27 cellular contexts compared by ENCODE assay signal in the genomic region with DNA sequence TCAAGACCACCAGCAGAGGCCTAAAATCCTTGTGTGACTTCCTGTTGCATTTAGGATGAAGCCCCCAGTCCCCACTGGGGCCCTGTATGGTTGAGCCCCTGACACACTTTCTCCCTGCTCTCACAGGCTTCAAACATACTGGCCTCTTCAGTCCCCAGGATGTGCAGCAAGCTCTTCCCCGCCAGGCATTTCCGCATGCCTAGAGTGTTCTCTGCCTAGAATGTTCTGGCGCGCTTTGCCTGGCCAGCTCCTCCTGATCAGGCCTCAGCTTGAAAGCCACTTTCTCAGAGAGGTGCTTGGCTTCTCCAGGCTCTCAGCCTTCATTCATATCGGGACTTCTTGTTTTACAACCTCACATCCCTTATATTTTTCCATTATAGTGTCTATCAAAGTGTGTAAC.
"Had no signal": no experiment of that assay in that cellular context is flagged by ENCODE, and none has a peak within 500 bp of the region (broad histone marks: within the 10 kb centered on the region; RNA-seq: fewer than 3 reads in every experiment).

No MANE protein-coding gene starts in this region.

- H3K27ac ChIP-seq: esophagus squamous epithelium, heart right ventricle, parathyroid adenoma, psoas muscle, testis, tibial artery had no signal

- H3K36me3 ChIP-seq: esophagus squamous epithelium, heart right ventricle, sigmoid colon, tibial artery had no signal

- H3K36me3 Mint-ChIP-seq: immature natural killer cell; mesothelial cell of epicardium; natural killer cell treated with Interleukin-12 subunit alpha and Interleukin-12 subunit beta and Interleukin-15 and Interleukin-18, amount 100 ng/mL, for 72 hours; stimulated activated memory B cell treated with anti-CD40 and anti-IgM and Interleukin-4, amounts not matched to agents 10 μg/mL and 1 μg/mL and 100 μg/mL, for 72 hours; type B pancreatic cell had no signal

- H3K9ac ChIP-seq: parathyroid adenoma had no signal

- H3K79me2 ChIP-seq: parathyroid adenoma had no signal

- H2AFZ ChIP-seq: parathyroid adenoma had no signal

- H3K4me1 Mint-ChIP-seq: immature natural killer cell; naive B cell; neural crest cell; stimulated activated memory B cell treated with anti-CD40 and anti-IgM and Interleukin-4, amounts not matched to agents 10 μg/mL and 1 μg/mL and 100 μg/mL, for 72 hours had no signal

- H3K27ac Mint-ChIP-seq: immature natural killer cell; mesothelial cell of epicardium; natural killer cell treated with Interleukin-12 subunit alpha and Interleukin-12 subunit beta and Interleukin-15 and Interleukin-18, amount 100 ng/mL, for 72 hours; stimulated activated memory B cell treated with anti-CD40 and anti-IgM and Interleukin-4, amounts not matched to agents 10 μg/mL and 1 μg/mL and 100 μg/mL, for 72 hours; type B pancreatic cell had no signal

- H3K9me3 ChIP-seq: esophagus squamous epithelium, heart right ventricle, mucosa of descending colon, psoas muscle, sigmoid colon, testis, tibial artery had no signal

- DNase-seq: effector CD4-positive, alpha-beta T cell; esophagus squamous epithelium; foreskin melanocyte; glutamatergic neuron; heart right ventricle; immature natural killer cell; kidney; mesenchymal stem cell; mucosa of descending colon; naive B cell; psoas muscle; right cardiac atrium; sigmoid colon; stimulated activated CD4-positive, alpha-beta T cell treated with anti-CD3 and anti-CD28 coated beads, Interleukin-4, amount 100 ng/mL, for 4 hours; stimulated activated naive CD8-positive, alpha-beta T cell treated with anti-CD3 and anti-CD28 coated beads, Interleukin-15, Interleukin-2, amounts not matched to agents 100 U/mL and 50 U/mL, for 24 hours; testis; tibial artery had no signal

- H3K4me3 Mint-ChIP-seq: immature natural killer cell; mesothelial cell of epicardium; naive B cell; natural killer cell treated with Interleukin-12 subunit alpha and Interleukin-12 subunit beta and Interleukin-15 and Interleukin-18, amount 100 ng/mL, for 72 hours; neural crest cell; stimulated activated memory B cell treated with anti-CD40 and anti-IgM and Interleukin-4, amounts not matched to agents 10 μg/mL and 1 μg/mL and 100 μg/mL, for 72 hours; type B pancreatic cell had no signal

- H3K4me1 ChIP-seq: parathyroid adenoma, psoas muscle, testis had no signal

- H3K9me3 Mint-ChIP-seq: immature natural killer cell; mesothelial cell of epicardium; natural killer cell treated with Interleukin-12 subunit alpha and Interleukin-12 subunit beta and Interleukin-15 and Interleukin-18, amount 100 ng/mL, for 72 hours; neural crest cell; type B pancreatic cell had no signal

- ATAC-seq: heart right ventricle; left lobe of liver; mucosa of descending colon; natural killer cell treated with Interleukin-12 subunit alpha and Interleukin-12 subunit beta and Interleukin-15 and Interleukin-18, amount 100 ng/mL, for 72 hours; psoas muscle; right cardiac atrium; stimulated activated memory B cell treated with anti-CD40 and anti-IgM and Interleukin-4, amounts not matched to agents 10 μg/mL and 1 μg/mL and 100 μg/mL, for 72 hours; stimulated activated naive CD8-positive, alpha-beta T cell treated with anti-CD3 and anti-CD28 coated beads, Interleukin-15, Interleukin-2, amounts not matched to agents 100 U/mL and 50 U/mL, for 24 hours had no signal

- H3K27me3 ChIP-seq: sigmoid colon, testis had no signal

- FAIRE-seq: colon, kidney, urothelium cell line had no signal

- H3K4me3 ChIP-seq: esophagus squamous epithelium, heart right ventricle, lung, mucosa of descending colon, psoas muscle, sigmoid colon, testis, tibial artery had no signal
